ENCODE assay signal across 2 cellular contexts in the genomic region with DNA sequence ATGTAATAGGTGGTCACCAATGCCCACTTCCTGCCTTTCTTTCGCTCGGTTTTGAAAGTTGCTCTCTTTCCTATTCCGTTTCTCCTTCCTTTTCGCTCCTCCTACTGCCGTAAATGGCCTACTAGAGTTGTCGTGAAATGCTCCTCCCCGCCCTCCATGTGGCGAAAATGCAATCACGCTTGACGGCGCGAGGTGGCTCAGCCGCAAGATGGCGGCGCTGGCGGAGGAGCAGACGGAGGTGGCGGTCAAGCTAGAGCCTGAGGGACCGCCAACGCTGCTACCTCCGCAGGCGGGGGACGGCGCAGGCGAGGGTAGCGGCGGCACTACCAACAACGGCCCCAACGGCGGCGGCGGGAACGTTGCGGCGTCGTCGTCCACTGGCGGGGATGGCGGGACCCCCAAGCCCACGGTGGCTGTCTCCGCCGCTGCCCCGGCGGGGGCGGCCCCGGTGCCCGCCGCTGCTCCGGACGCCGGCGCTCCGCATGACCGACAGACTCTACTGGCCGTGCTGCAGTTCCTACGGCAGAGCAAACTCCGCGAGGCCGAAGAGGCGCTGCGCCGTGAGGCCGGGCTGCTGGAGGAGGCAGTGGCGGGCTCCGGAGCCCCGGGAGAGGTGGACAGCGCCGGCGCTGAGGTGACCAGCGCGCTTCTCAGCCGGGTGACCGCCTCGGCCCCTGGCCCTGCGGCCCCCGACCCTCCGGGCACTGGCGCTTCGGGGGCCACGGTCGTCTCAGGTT.
TF ChIP-seq lines count a peak whose summit lies in the region.

A gene (plus strand): TSS at position 195 of the 737 bp plus-strand sequence. CDS start 14 bp downstream, at position 209.

TF ChIP-seq in IMR-90, 13 proteins besides CTCF, POLR2A, EP300 and RAD21:
- TF ChIP-seq RCOR1 (IDR thresholded peaks at IDR 0.05; ENCODE audit: insufficient replicate concordance, low read length) (no peak), NFE2L2 (IDR thresholded peaks at IDR 0.05; ENCODE audit: low read depth, low read length) (no peak), MAZ (IDR thresholded peaks at IDR 0.05; ENCODE audit: borderline replicate concordance, low read depth, low read length) (peak; percentile 84; the same call in 1 of the 2 replicates), MXI1 (IDR thresholded peaks at IDR 0.05; ENCODE audit: borderline replicate concordance, low read depth, low read length) (peak; percentile 82; the same call in 1 of the 2 replicates), RFX5 (IDR thresholded peaks at IDR 0.05; ENCODE audit: low read depth, low read length) (no peak), CEBPB (IDR thresholded peaks at IDR 0.05; ENCODE audit: low read depth, low read length) (peak; percentile 69), CHD1 (IDR thresholded peaks at IDR 0.05; ENCODE audit: low read depth, low read length) (0 out of 2 replicates have a peak, but pooled peaks have one; percentile 71), MAFK (IDR thresholded peaks at IDR 0.05; ENCODE audit: low read depth, low read length) (no peak)
- TF ChIP-seq, protein P1, sequence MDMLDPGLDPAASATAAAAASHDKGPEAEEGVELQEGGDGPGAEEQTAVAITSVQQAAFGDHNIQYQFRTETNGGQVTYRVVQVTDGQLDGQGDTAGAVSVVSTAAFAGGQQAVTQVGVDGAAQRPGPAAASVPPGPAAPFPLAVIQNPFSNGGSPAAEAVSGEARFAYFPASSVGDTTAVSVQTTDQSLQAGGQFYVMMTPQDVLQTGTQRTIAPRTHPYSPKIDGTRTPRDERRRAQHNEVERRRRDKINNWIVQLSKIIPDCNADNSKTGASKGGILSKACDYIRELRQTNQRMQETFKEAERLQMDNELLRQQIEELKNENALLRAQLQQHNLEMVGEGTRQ (IDR thresholded peaks at IDR 0.05; ENCODE audit: low read depth, low read length) = 0 out of 2 replicates have a peak, but pooled peaks have one; percentile 30
- TF ChIP-seq, protein P2, sequence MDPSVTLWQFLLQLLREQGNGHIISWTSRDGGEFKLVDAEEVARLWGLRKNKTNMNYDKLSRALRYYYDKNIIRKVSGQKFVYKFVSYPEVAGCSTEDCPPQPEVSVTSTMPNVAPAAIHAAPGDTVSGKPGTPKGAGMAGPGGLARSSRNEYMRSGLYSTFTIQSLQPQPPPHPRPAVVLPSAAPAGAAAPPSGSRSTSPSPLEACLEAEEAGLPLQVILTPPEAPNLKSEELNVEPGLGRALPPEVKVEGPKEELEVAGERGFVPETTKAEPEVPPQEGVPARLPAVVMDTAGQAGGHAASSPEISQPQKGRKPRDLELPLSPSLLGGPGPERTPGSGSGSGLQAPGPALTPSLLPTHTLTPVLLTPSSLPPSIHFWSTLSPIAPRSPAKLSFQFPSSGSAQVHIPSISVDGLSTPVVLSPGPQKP (IDR thresholded peaks at IDR 0.05; ENCODE audit: borderline replicate concordance, low read depth, low read length) = no peak

TF ChIP-seq in endothelial cell of umbilical vein, 7 proteins besides CTCF, POLR2A, EP300 and RAD21:
- TF ChIP-seq JUN (IDR thresholded peaks at IDR 0.05; ENCODE audit: borderline replicate concordance, insufficient read depth, insufficient read length, low read depth) (no peak), MYC (IDR thresholded peaks at IDR 0.05; ENCODE audit: low read depth, low read length) (no peak), GATA2 (IDR thresholded peaks at IDR 0.05; ENCODE audit: insufficient read depth, insufficient read length, low read depth, low read length) (no peak), EZH2 (IDR thresholded peaks at IDR 0.05; ENCODE audit: borderline replicate concordance, low read depth, low read length, severe bottlenecking) (no peak), POLR2AphosphoS5 (IDR thresholded peaks at IDR 0.05; ENCODE audit: insufficient read depth, low read depth, low read length) (peak; percentile 71), FOS (IDR thresholded peaks at IDR 0.05; ENCODE audit: borderline replicate concordance, insufficient read depth, low read length) (no peak)
- TF ChIP-seq, protein P3, sequence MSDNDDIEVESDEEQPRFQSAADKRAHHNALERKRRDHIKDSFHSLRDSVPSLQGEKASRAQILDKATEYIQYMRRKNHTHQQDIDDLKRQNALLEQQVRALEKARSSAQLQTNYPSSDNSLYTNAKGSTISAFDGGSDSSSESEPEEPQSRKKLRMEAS (IDR thresholded peaks at IDR 0.05; ENCODE audit: insufficient read depth, insufficient read length) = peak; percentile 37
